ENCODE assay signal across 24 cellular contexts in the genomic region with DNA sequence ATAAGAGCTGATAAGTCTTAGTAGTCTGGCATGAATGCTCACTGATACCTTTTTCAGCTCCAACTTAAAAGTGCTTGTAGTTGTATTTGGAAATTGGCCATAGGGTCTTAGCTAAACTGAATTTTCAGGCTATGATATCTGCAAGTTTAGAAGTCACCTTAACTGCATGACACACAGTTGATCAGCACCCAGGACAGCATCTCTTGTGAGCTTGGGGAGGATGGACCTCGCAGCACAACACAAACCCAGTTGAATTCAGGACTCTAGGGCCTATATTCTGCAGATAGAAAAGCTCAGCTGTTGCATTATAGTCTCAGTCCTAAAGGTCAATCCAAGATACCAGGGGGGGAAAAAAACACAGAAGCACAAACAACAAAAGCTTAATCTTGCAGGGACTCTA.
A peak's percentile ranks its signal among the peaks of the same experiment; 100 is the strongest.
DNase-seq lines count a peak whose midpoint lies in the region; FAIRE-seq and TF ChIP-seq lines count a peak whose summit lies in the region.
"Had no signal": no experiment of that assay in that cellular context is flagged by ENCODE, and none has a peak within 500 bp of the region (broad histone marks: within the 10 kb centered on the region; RNA-seq: fewer than 3 reads in every experiment).

No MANE protein-coding gene starts in this region.

- DNase-seq in COLO829 (ENCODE audit: low spot score) (peak; percentile 32), astrocyte (ENCODE audit: low read depth) (peak; percentile 6), urothelium cell line (ENCODE audit: low spot score) (no peak), head of caudate nucleus (no peak), HEK293T (ENCODE audit: extremely low spot score) (no peak), HFFc6 (no peak)
- DNase-seq: ACHN; activated CD8-positive, alpha-beta memory T cell treated with anti-CD3 and anti-CD28 coated beads for 24 hours; activated T-cell treated with anti-CD3 and anti-CD28 coated beads, Interleukin-2, amount 50 U/mL, for 1 hour; Calu3; EL; Karpas-422; NCI-H1694 treated with DMSO at 0.1 percent for 48 hours; NCI-H2171; NCI-H524; Peyer's patch; T-helper 1 cell; upper lobe of left lung had no signal

- no peak overlapping the region for H3K9ac ChIP-seq in astrocyte (ENCODE audit: low read length)
- no peak overlapping the region for H3K9ac ChIP-seq in liver (ENCODE audit: low read depth in 1 of 2, low read length in 2 of 2)
- H3K9ac ChIP-seq: BLaER1 treated with 17β-estradiol and CSF1 and Interleukin-3, amounts not matched to agents 10 nM and 100 nM had no signal

- H3K4me3 Mint-ChIP-seq in astrocyte (ENCODE audit: unreplicated experiment) (no peak overlapping the region), HFFc6 (no peak overlapping the region)

- WGBS in liver = 79% methylated on average over 1 of the region's 1 CpG

- no peak overlapping the region for H2AFZ ChIP-seq in astrocyte (ENCODE audit: low read depth, low read length)

- H3K27me3 ChIP-seq in astrocyte (ENCODE audit: insufficient read depth, low read length) = no peaks in the 10 kb centered on the region
- H3K27me3 ChIP-seq in liver (ENCODE audit: control insufficient read depth in 4 of 4, insufficient read depth in 4 of 4, low read length in 3 of 4) = no peaks in the 10 kb centered on the region
- H3K27me3 ChIP-seq: BLaER1 treated with 17β-estradiol and CSF1 and Interleukin-3, amounts not matched to agents 10 nM and 100 nM; Peyer's patch; SJCRH30; upper lobe of left lung had no signal

- CTCF ChIA-PET in HEK293T (lab: Yijun Ruan, JAX) = no interaction called here

- POLR2A ChIA-PET in HEK293T (lab: Yijun Ruan, JAX) = no interaction called here

- no peaks in the 10 kb centered on the region for H3K9me3 ChIP-seq in astrocyte (ENCODE audit: insufficient read depth, low read depth, low read length)
- H3K9me3 ChIP-seq in liver (ENCODE audit: control insufficient read depth in 4 of 4, low read length in 3 of 4) = no peaks in the 10 kb centered on the region
- H3K9me3 ChIP-seq: BLaER1 treated with 17β-estradiol and CSF1 and Interleukin-3, amounts not matched to agents 10 nM and 100 nM; Peyer's patch; SJCRH30; upper lobe of left lung had no signal

- H3K27me3 Mint-ChIP-seq in astrocyte (ENCODE audit: low read depth, unreplicated experiment) (peaks cover 16% of the 10 kb centered on the region), HFFc6 (ENCODE audit: insufficient read depth) (peaks cover 12% of the 10 kb centered on the region)

- TF ChIP-seq RAD21 in Ishikawa (IDR thresholded peaks at IDR 0.05; ENCODE audit: low read depth) = no peak
- no peak for TF ChIP-seq RAD21 in liver (IDR thresholded peaks at IDR 0.05)

- H3K27ac ChIP-seq in astrocyte (ENCODE audit: low read depth, low read length) (no peak overlapping the region), liver (ENCODE audit: low read depth in 1 of 2, low read length in 2 of 2) (no peak overlapping the region)
- H3K27ac ChIP-seq: BLaER1 treated with 17β-estradiol and CSF1 and Interleukin-3, amounts not matched to agents 10 nM and 100 nM; Peyer's patch; SJCRH30; upper lobe of left lung had no signal

- peaks cover 4% of the 10 kb centered on the region for H3K4me1 Mint-ChIP-seq in astrocyte (ENCODE audit: low read depth, unreplicated experiment)
- no peaks in the 10 kb centered on the region for H3K4me1 Mint-ChIP-seq in HFFc6 (ENCODE audit: low read depth)

- no peaks in the 10 kb centered on the region for H3K4me1 ChIP-seq in astrocyte (ENCODE audit: insufficient read depth, low read length)
- H3K4me1 ChIP-seq in liver (ENCODE audit: control insufficient read depth in 4 of 4, insufficient read depth in 4 of 4, low read length in 3 of 4) = no peaks in the 10 kb centered on the region
- H3K4me1 ChIP-seq: BLaER1 treated with 17β-estradiol and CSF1 and Interleukin-3, amounts not matched to agents 10 nM and 100 nM; Peyer's patch; SJCRH30; upper lobe of left lung had no signal

- intact Hi-C loops in head of caudate nucleus (cut with DNase I) = no loop called here

- FAIRE-seq in astrocyte (lab: Jason Lieb, UNC) (no peak), urothelium cell line (lab: Jason Lieb, UNC) (no peak)
- FAIRE-seq: endometrium had no signal

- H3K4me2 ChIP-seq in astrocyte (ENCODE audit: low read length) = no peak overlapping the region
- H3K4me2 ChIP-seq: BLaER1 treated with 17β-estradiol and CSF1 and Interleukin-3, amounts not matched to agents 10 nM and 100 nM; smooth muscle cell had no signal

- TF ChIP-seq CTCF in astrocyte (IDR thresholded peaks at IDR 0.05; ENCODE audit: insufficient read depth, low read depth, low read length) (no peak), liver (IDR thresholded peaks at IDR 0.05; ENCODE audit: low read depth, low read length, missing input control) (no peak), HFFc6 (IDR thresholded peaks at IDR 0.05) (no peak)

- peaks cover 9% of the 10 kb centered on the region for H3K36me3 Mint-ChIP-seq in astrocyte (ENCODE audit: low read depth, unreplicated experiment)
- no peaks in the 10 kb centered on the region for H3K36me3 Mint-ChIP-seq in HFFc6 (ENCODE audit: low read depth)

- H3K36me3 ChIP-seq in astrocyte (ENCODE audit: insufficient read depth, low read length) = no peaks in the 10 kb centered on the region
- H3K36me3 ChIP-seq in liver (ENCODE audit: control insufficient read depth in 4 of 4, insufficient read depth in 3 of 4, low read depth in 1 of 4, low read length in 3 of 4) = no peaks in the 10 kb centered on the region
- H3K36me3 ChIP-seq: BLaER1 treated with 17β-estradiol and CSF1 and Interleukin-3, amounts not matched to agents 10 nM and 100 nM; Peyer's patch; SJCRH30; upper lobe of left lung had no signal

- H3K9me3 Mint-ChIP-seq in astrocyte (ENCODE audit: unreplicated experiment) = peaks cover 3% of the 10 kb centered on the region
- H3K9me3 Mint-ChIP-seq in HFFc6 = no peaks in the 10 kb centered on the region

- no peaks in the 10 kb centered on the region for H4K20me1 ChIP-seq in astrocyte (ENCODE audit: insufficient read depth, low read length)

- no peaks in the 10 kb centered on the region for H3K79me2 ChIP-seq in astrocyte (ENCODE audit: insufficient read depth, low read length)

- H3K27ac Mint-ChIP-seq in astrocyte (ENCODE audit: unreplicated experiment) (no peak overlapping the region), HFFc6 (no peak overlapping the region)

- TF ChIP-seq EP300 in Ishikawa (IDR thresholded peaks at IDR 0.05; ENCODE audit: borderline replicate concordance) = no peak

- H3K4me3 ChIP-seq in astrocyte (ENCODE audit: insufficient read depth, low read depth, low read length) = no peak overlapping the region
- H3K4me3 ChIP-seq in liver (ENCODE audit: low read depth in 1 of 3, low read length in 3 of 3) = no peak overlapping the region
- H3K4me3 ChIP-seq: BLaER1 treated with 17β-estradiol and CSF1 and Interleukin-3, amounts not matched to agents 10 nM and 100 nM; Peyer's patch; SJCRH30; smooth muscle cell; upper lobe of left lung had no signal

TF ChIP-seq in Ishikawa, 13 proteins besides CTCF, POLR2A, EP300 and RAD21 (continues in another document):
- TF ChIP-seq, protein P1, sequence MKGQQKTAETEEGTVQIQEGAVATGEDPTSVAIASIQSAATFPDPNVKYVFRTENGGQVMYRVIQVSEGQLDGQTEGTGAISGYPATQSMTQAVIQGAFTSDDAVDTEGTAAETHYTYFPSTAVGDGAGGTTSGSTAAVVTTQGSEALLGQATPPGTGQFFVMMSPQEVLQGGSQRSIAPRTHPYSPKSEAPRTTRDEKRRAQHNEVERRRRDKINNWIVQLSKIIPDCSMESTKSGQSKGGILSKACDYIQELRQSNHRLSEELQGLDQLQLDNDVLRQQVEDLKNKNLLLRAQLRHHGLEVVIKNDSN (IDR thresholded peaks at IDR 0.05) = no peak

TF ChIP-seq in HEK293T, 16 proteins besides CTCF, POLR2A, EP300 and RAD21:
- TF ChIP-seq, protein P2, sequence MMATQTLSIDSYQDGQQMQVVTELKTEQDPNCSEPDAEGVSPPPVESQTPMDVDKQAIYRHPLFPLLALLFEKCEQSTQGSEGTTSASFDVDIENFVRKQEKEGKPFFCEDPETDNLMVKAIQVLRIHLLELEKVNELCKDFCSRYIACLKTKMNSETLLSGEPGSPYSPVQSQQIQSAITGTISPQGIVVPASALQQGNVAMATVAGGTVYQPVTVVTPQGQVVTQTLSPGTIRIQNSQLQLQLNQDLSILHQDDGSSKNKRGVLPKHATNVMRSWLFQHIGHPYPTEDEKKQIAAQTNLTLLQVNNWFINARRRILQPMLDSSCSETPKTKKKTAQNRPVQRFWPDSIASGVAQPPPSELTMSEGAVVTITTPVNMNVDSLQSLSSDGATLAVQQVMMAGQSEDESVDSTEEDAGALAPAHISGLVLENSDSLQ (IDR thresholded peaks at IDR 0.05) = no peak
- TF ChIP-seq ELF4 (IDR thresholded peaks at IDR 0.05) = no peak
- TF ChIP-seq TARDBP (IDR thresholded peaks at IDR 0.05) = no peak
- TF ChIP-seq ARNT (IDR thresholded peaks at IDR 0.05) = no peak
- TF ChIP-seq BHLHE40 (IDR thresholded peaks at IDR 0.05; ENCODE audit: borderline replicate concordance) = no peak
- no peak for TF ChIP-seq FOXM1 (IDR thresholded peaks at IDR 0.05; ENCODE audit: borderline replicate concordance)
- no peak for TF ChIP-seq SP1 (IDR thresholded peaks at IDR 0.05)
- TF ChIP-seq L3MBTL2 (conservative IDR thresholded peaks at IDR 0.05) = no peak
- no peak for TF ChIP-seq HDGF (IDR thresholded peaks at IDR 0.05; ENCODE audit: borderline replicate concordance)
- no peak for TF ChIP-seq ZNF384 (IDR thresholded peaks at IDR 0.05)
- no peak for TF ChIP-seq FOXA1 (IDR thresholded peaks at IDR 0.05)
- no peak for TF ChIP-seq LEF1 (IDR thresholded peaks at IDR 0.05; ENCODE audit: borderline replicate concordance)
- TF ChIP-seq SUZ12 (IDR thresholded peaks at IDR 0.05) = no peak
- no peak for TF ChIP-seq CTBP1 (IDR thresholded peaks at IDR 0.05; ENCODE audit: borderline replicate concordance)
- TF ChIP-seq FOXK2 (IDR thresholded peaks at IDR 0.05) = no peak
- no peak for TF ChIP-seq NFRKB (IDR thresholded peaks at IDR 0.05)

Comparison
In these comparisons a context has a peak if more than half of its experiments do, and no peak if none do; other contexts are left out.
1. DNase-seq: peak in COLO829 (single experiment) and astrocyte (single experiment); none in urothelium cell line (single experiment), head of caudate nucleus (0 of 42), HEK293T (single experiment) and HFFc6 (single experiment).